8 cellular contexts compared by ENCODE assay signal in genomic region chr15:67067930-67068542, GRCh38. TPM values are rescaled to one million over a fixed set of nuclear protein-coding genes. Genes with fewer than 3 reads are reported as not detected.
DNase-seq lines count a peak whose midpoint lies in the region; ATAC-seq and TF ChIP-seq lines count a peak whose summit lies in the region.

No MANE protein-coding gene starts in this region.

- peak overlapping the region; percentile 89 for H3K4me3 Mint-ChIP-seq in central memory CD8-positive, alpha-beta T cell
- peak overlapping the region; percentile 89 to 100 (median 94) for H3K4me3 Mint-ChIP-seq in naive thymus-derived CD4-positive, alpha-beta T cell

- CTCF ChIA-PET in naive thymus-derived CD4-positive, alpha-beta T cell (lab: Charles Lee): interaction anchor here (3.4 kb wide), 1 partner anchor 13 kb away, joined by 22 read pairs; no protein-coding TSS in a partner anchor

- no peak for TF ChIP-seq CTCF in NB4 (IDR thresholded peaks at IDR 0.05; ENCODE audit: low read depth, low read length)

- H3K27ac Mint-ChIP-seq in central memory CD8-positive, alpha-beta T cell (ENCODE audit: low read depth): peak overlapping the region; percentile 91
- H3K27ac Mint-ChIP-seq in naive thymus-derived CD4-positive, alpha-beta T cell: peak overlapping the region; percentile 85 to 97 (median 89)

- POLR2A ChIA-PET in naive thymus-derived CD4-positive, alpha-beta T cell (lab: Charles Lee): interaction anchor here (0.7 to 8.7 kb wide), 5 partner anchors 13 to 48 kb away, joined by 3 to 104 read pairs (median 10); no protein-coding TSS in a partner anchor

- H3K9ac ChIP-seq in BLaER1: peak overlapping the region; percentile 98

- H3K27me3 ChIP-seq in BLaER1: no peaks in the 10 kb centered on the region
- no peaks in the 10 kb centered on the region for H3K27me3 ChIP-seq in naive thymus-derived CD4-positive, alpha-beta T cell (ENCODE audit: control insufficient read depth in 2 of 2, insufficient read depth in 2 of 2, low read length in 2 of 2)

- H3K9me3 Mint-ChIP-seq in central memory CD8-positive, alpha-beta T cell: no peaks in the 10 kb centered on the region
- H3K9me3 Mint-ChIP-seq in naive thymus-derived CD4-positive, alpha-beta T cell: no peaks in the 10 kb centered on the region

- peaks cover 32% of the 10 kb centered on the region for H3K36me3 ChIP-seq in BLaER1
- peaks cover 0 to 3% (median 0%) of the 10 kb centered on the region in 3 experiments for H3K36me3 ChIP-seq in naive thymus-derived CD4-positive, alpha-beta T cell (ENCODE audit: control insufficient read depth in 2 of 3, insufficient read depth in 3 of 3, low read length in 3 of 3)

- H3K4me1 ChIP-seq in BLaER1: peaks cover 68% of the 10 kb centered on the region
- peaks cover 38 to 60% of the 10 kb centered on the region in 2 donors for H3K4me1 ChIP-seq in naive thymus-derived CD4-positive, alpha-beta T cell (ENCODE audit: control insufficient read depth in 2 of 2, insufficient read depth in 2 of 2, low read length in 2 of 2)

- no peak for DNase-seq in NB4 (ENCODE audit: low read depth)
- DNase-seq in central memory CD8-positive, alpha-beta T cell (ENCODE audit: low spot score in 2 of 2): no peak
- peak in 2 of 9 donors; percentile 16 to 30 for DNase-seq in naive thymus-derived CD4-positive, alpha-beta T cell
- DNase-seq in NCI-H1092 (lab: John Stamatoyannopoulos, UW): no peak

- peak overlapping the region; percentile 91 for H3K4me3 ChIP-seq in BLaER1
- peak overlapping the region; percentile 81 for H3K4me3 ChIP-seq in NB4 (ENCODE audit: low read depth, low read length)
- H3K4me3 ChIP-seq in naive thymus-derived CD4-positive, alpha-beta T cell (ENCODE audit: low read length): peak overlapping the region; percentile 79

- no peak for TF ChIP-seq POLR2A in NB4 (IDR thresholded peaks at IDR 0.05; ENCODE audit: extremely low read depth, insufficient read length)

- H3K4me1 Mint-ChIP-seq in central memory CD8-positive, alpha-beta T cell: peaks cover 70% of the 10 kb centered on the region
- H3K4me1 Mint-ChIP-seq in naive thymus-derived CD4-positive, alpha-beta T cell: peaks cover 46 to 73% (median 65%) of the 10 kb centered on the region in 7 donors

- no peaks in the 10 kb centered on the region for H3K27me3 Mint-ChIP-seq in central memory CD8-positive, alpha-beta T cell
- H3K27me3 Mint-ChIP-seq in naive thymus-derived CD4-positive, alpha-beta T cell: peaks cover 0 to 12% (median 0%) of the 10 kb centered on the region in 5 donors

- peak overlapping the region; percentile 98 for H3K4me2 ChIP-seq in BLaER1

- H4K20me1 ChIP-seq in BLaER1: peaks cover 50% of the 10 kb centered on the region

- intact Hi-C loops in naive thymus-derived CD4-positive, alpha-beta T cell (cut with micrococcal nuclease): loop anchor here (1.0 to 10.0 kb wide), 9 partner anchors 15 to 767 kb away; no protein-coding TSS in a partner anchor

- H3K9me3 ChIP-seq in BLaER1: no peaks in the 10 kb centered on the region
- H3K9me3 ChIP-seq in naive thymus-derived CD4-positive, alpha-beta T cell (ENCODE audit: control insufficient read depth in 2 of 3, low read length in 3 of 3): no peaks in the 10 kb centered on the region

- H3K36me3 Mint-ChIP-seq in central memory CD8-positive, alpha-beta T cell (ENCODE audit: insufficient read depth): peaks cover 12% of the 10 kb centered on the region
- peaks cover 3 to 50% (median 10%) of the 10 kb centered on the region in 5 donors for H3K36me3 Mint-ChIP-seq in naive thymus-derived CD4-positive, alpha-beta T cell

- peak overlapping the region; percentile 96 for H3K27ac ChIP-seq in BLaER1
- H3K27ac ChIP-seq in naive thymus-derived CD4-positive, alpha-beta T cell (ENCODE audit: low read depth, low read length): peak overlapping the region; percentile 66

- peak; percentile 35 for ATAC-seq in central memory CD8-positive, alpha-beta T cell (replicated peaks; ENCODE audit: extremely low read depth, poor library complexity, severe bottlenecking)
- peak; percentile 18 for ATAC-seq in naive thymus-derived CD4-positive, alpha-beta T cell
- ATAC-seq in HG03097 (IDR thresholded peaks at IDR 0.05; ENCODE audit: low FRiP score, unreplicated experiment) (no peak), GM21825 (IDR thresholded peaks at IDR 0.05; ENCODE audit: unreplicated experiment) (no peak), GM19455 (IDR thresholded peaks at IDR 0.05; ENCODE audit: unreplicated experiment) (no peak)

RNA-seq across cellular contexts. Expression of gene SMAD3, which starts 2.6 kb away (rescaled TPM):
- total RNA-seq in naive thymus-derived CD4-positive, alpha-beta T cell: 100 to 1,000 TPM in 3 of 5 experiments, 10 to 100 TPM in 2; 27.4 to 142 (median 113) TPM
- 10 to 100 TPM in 1 of 2 donors, 1 to 10 TPM in 1; 4.0 to 11.5 TPM for polyA plus RNA-seq in naive thymus-derived CD4-positive, alpha-beta T cell

Comparison
In these comparisons a context has a peak if more than half of its experiments do, and no peak if none do; other contexts are left out.
1. ATAC-seq: peak in central memory CD8-positive, alpha-beta T cell (single experiment) and naive thymus-derived CD4-positive, alpha-beta T cell (single experiment); none in HG03097 (single experiment), GM21825 (single experiment) and GM19455 (single experiment).
2. Peak in every context shown above with its lines, with median percentiles within 50 percentile points of each other: H3K4me3 ChIP-seq.